In genomic region chr19:2944403-2944774, GRCh38 we compare ENCODE assay signal across 8 cellular contexts. TPM values are rescaled to one million over a fixed set of nuclear protein-coding genes. Genes with fewer than 3 reads are reported as not detected.
DNase-seq lines count a peak whose midpoint lies in the region; ATAC-seq, FAIRE-seq and TF ChIP-seq lines count a peak whose summit lies in the region.

No MANE protein-coding gene starts in this region.

- peak overlapping the region; percentile 96 for H2AFZ ChIP-seq in K562 (ENCODE audit: low read depth, low read length)
- peak overlapping the region; percentile 93 for H2AFZ ChIP-seq in mesenchymal stem cell (ENCODE audit: low read depth, low read length)

- H3K4me2 ChIP-seq in K562 (ENCODE audit: insufficient read depth, low read length) (peak overlapping the region; percentile 83), mesenchymal stem cell (ENCODE audit: low read length, poor library complexity, severe bottlenecking) (peak overlapping the region; percentile 98)

- no peak overlapping the region for H4K91ac ChIP-seq in mesenchymal stem cell (ENCODE audit: low read length)

- TF ChIP-seq POLR2A in K562 (conservative IDR thresholded peaks at IDR 0.05) (no peak), uterus (IDR thresholded peaks at IDR 0.05) (no peak)

- peak overlapping the region; percentile 67 for H3K4me3 ChIP-seq in cardiac muscle cell
- H3K4me3 ChIP-seq in K562: peak overlapping the region; percentile 90
- H3K4me3 ChIP-seq in mesenchymal stem cell (ENCODE audit: insufficient read depth in 1 of 2, low read depth in 1 of 2, low read length in 2 of 2): peak overlapping the region; percentile 86 to 95
- peak overlapping the region; percentile 86 to 96 for H3K4me3 ChIP-seq in uterus

- H3K4me1 ChIP-seq in cardiac muscle cell (ENCODE audit: low read depth) (no peaks in the 10 kb centered on the region), K562 (replicated peaks in 1 of 2; ENCODE audit: control insufficient read depth in 2 of 2, insufficient read depth in 2 of 2, low read length in 2 of 2) (peaks cover 6 to 26% of the 10 kb centered on the region in 2 experiments), mesenchymal stem cell (ENCODE audit: control insufficient read depth, insufficient read depth, low read depth, low read length) (peaks cover 13% of the 10 kb centered on the region), uterus (peaks cover 4 to 6% of the 10 kb centered on the region in 2 donors)

- ATAC-seq in left cardiac atrium (no peak), K562 (peak; percentile 55)

- no peak for TF ChIP-seq EP300 in K562 (IDR thresholded peaks at IDR 0.05; ENCODE audit: low read length)

- in situ Hi-C loops in K562 (cut with MboI): no loop called here

- H3K9me1 ChIP-seq in K562 (ENCODE audit: control insufficient read depth, insufficient read depth, low read length): no peaks in the 10 kb centered on the region

- no peak overlapping the region for H2AK5ac ChIP-seq in mesenchymal stem cell (ENCODE audit: low read length, severe bottlenecking)

- H2BK5ac ChIP-seq in mesenchymal stem cell (ENCODE audit: low read depth, low read length, poor library complexity, severe bottlenecking): peak overlapping the region; percentile 9

- TF ChIP-seq CTCF in cardiac muscle cell (IDR thresholded peaks at IDR 0.05; ENCODE audit: low read depth, low read length) (no peak), K562 (IDR thresholded peaks at IDR 0.05 in 2 of 3, conservative IDR thresholded peaks at IDR 0.05 in 1 of 3; ENCODE audit: insufficient read depth in 2 of 3, low read depth in 1 of 3, low read length in 3 of 3) (no peak), uterus (IDR thresholded peaks at IDR 0.05) (no peak)

- peaks cover 4% of the 10 kb centered on the region for H4K20me1 ChIP-seq in K562 (replicated peaks; ENCODE audit: control insufficient read depth, insufficient read depth, low read length)

- peaks cover 18% of the 10 kb centered on the region for H3K79me2 ChIP-seq in K562 (ENCODE audit: control insufficient read depth, insufficient read depth, low read length)

- POLR2A ChIA-PET in K562 (lab: Yijun Ruan, JAX): interaction anchor here (0.6 to 0.8 kb wide), 7 partner anchors 20 to 457 kb away, joined by 3 to 4 read pairs (median 3); no protein-coding TSS in a partner anchor

- CTCF ChIA-PET in K562 (lab: Yijun Ruan, JAX; ENCODE audit: low intra/inter-chr PET ratio): no interaction called here

- H3K27me3 ChIP-seq in cardiac muscle cell: no peaks in the 10 kb centered on the region
- no peaks in the 10 kb centered on the region for H3K27me3 ChIP-seq in K562 (ENCODE audit: control insufficient read depth in 2 of 2, insufficient read depth in 2 of 2, low read length in 2 of 2)
- H3K27me3 ChIP-seq in mesenchymal stem cell (ENCODE audit: control insufficient read depth in 1 of 2, insufficient read depth in 1 of 2, low read length in 2 of 2): no peaks in the 10 kb centered on the region
- H3K27me3 ChIP-seq in uterus: no peaks in the 10 kb centered on the region

- H2BK15ac ChIP-seq in mesenchymal stem cell (ENCODE audit: low read depth, poor library complexity, severe bottlenecking): peak overlapping the region; percentile 15

- H3K27ac ChIP-seq in cardiac muscle cell: no peak overlapping the region
- peak overlapping the region; percentile 96 for H3K27ac ChIP-seq in K562 (ENCODE audit: extremely low read depth, low read depth, low read length)
- H3K27ac ChIP-seq in mesenchymal stem cell (ENCODE audit: low read length, poor library complexity, severe bottlenecking): no peak overlapping the region
- peak overlapping the region; percentile 58 to 76 for H3K27ac ChIP-seq in uterus

- intact Hi-C loops in left cardiac atrium (cut with DNase I): loop anchor here in 1 of 2 donors (10.0 kb wide), 1 partner anchor 60 kb away; no protein-coding TSS in a partner anchor
- intact Hi-C loops in K562 (cut with micrococcal nuclease): no loop called here
- intact Hi-C loops in uterus (cut with DNase I; ENCODE audit: low total_unique reads): no loop called here

- H3K14ac ChIP-seq in mesenchymal stem cell (ENCODE audit: low read length in 2 of 2): peak overlapping the region in 1 of 2 experiments; percentile 97

- H4K8ac ChIP-seq in mesenchymal stem cell (ENCODE audit: low read length): peak overlapping the region; percentile 85

- no peaks in the 10 kb centered on the region for H3K9me3 ChIP-seq in cardiac muscle cell (ENCODE audit: low read depth)
- H3K9me3 ChIP-seq in K562 (replicated peaks; ENCODE audit: control insufficient read depth, insufficient read depth, low read depth, low read length): peaks cover 4% of the 10 kb centered on the region
- H3K9me3 ChIP-seq in mesenchymal stem cell (ENCODE audit: control insufficient read depth, low read length): no peaks in the 10 kb centered on the region
- no peaks in the 10 kb centered on the region for H3K9me3 ChIP-seq in uterus

- H3K36me3 ChIP-seq in cardiac muscle cell: no peaks in the 10 kb centered on the region
- peaks cover 4% of the 10 kb centered on the region; the same call in 2 of the 3 replicates for H3K36me3 ChIP-seq in K562 (ENCODE audit: control insufficient read depth, insufficient read depth, low read length)
- H3K36me3 ChIP-seq in mesenchymal stem cell (ENCODE audit: control insufficient read depth in 1 of 2, insufficient read depth in 2 of 2, low read depth in 1 of 2, low read length in 2 of 2): peaks cover 4 to 8% of the 10 kb centered on the region in 2 experiments
- no peaks in the 10 kb centered on the region for H3K36me3 ChIP-seq in uterus

- no peak for TF ChIP-seq RAD21 in K562 (CRISPR knock-in tag; conservative IDR thresholded peaks at IDR 0.05 in 1 of 2, IDR thresholded peaks at IDR 0.05 in 1 of 2)

- peak overlapping the region in 1 of 2 experiments; percentile 63 for H3K23ac ChIP-seq in mesenchymal stem cell (ENCODE audit: low read length in 2 of 2)

- no peak overlapping the region for H2BK120ac ChIP-seq in mesenchymal stem cell (ENCODE audit: low read depth, low read length)

- peak overlapping the region in 1 of 2 experiments; percentile 35 for H3K4ac ChIP-seq in mesenchymal stem cell (ENCODE audit: low read depth in 1 of 2, low read length in 2 of 2)

- FAIRE-seq in K562 (lab: Jason Lieb, UNC): no peak

- WGBS in K562 (ENCODE audit: insufficient coverage, low coverage, missing lambda C conversion rate): 0% methylated on average over 15 of the region's 23 CpGs
- 13% methylated on average over 23 of the region's 23 CpGs for WGBS in mesenchymal stem cell

- H2BK12ac ChIP-seq in mesenchymal stem cell (ENCODE audit: low read length in 2 of 2): no peak overlapping the region

- H3K79me1 ChIP-seq in mesenchymal stem cell (replicated peaks; ENCODE audit: low read length, poor library complexity, severe bottlenecking): peaks cover 36% of the 10 kb centered on the region

- DNase-seq in cardiac muscle cell (ENCODE audit: low read depth in 1 of 2, low spot score in 1 of 2): no peak
- DNase-seq in left cardiac atrium: no peak
- DNase-seq in K562 (ENCODE audit: extremely low read depth in 1 of 4, low spot score in 3 of 4): no peak
- DNase-seq in mesenchymal stem cell: no peak
- DNase-seq in uterus: no peak
- no peak for DNase-seq in hepatic stellate cell (ENCODE audit: low spot score)
- DNase-seq in NCI-H226: no peak
- no peak for DNase-seq in HuH-7.5 (ENCODE audit: low spot score)

- peak overlapping the region; percentile 66 to 90 for H3K18ac ChIP-seq in mesenchymal stem cell (ENCODE audit: low read depth in 1 of 2, low read length in 2 of 2)

- BruUV-seq in K562 (replicated peaks; lab: Mats Ljungman, UMichigan): no TSS peak

- H3K9ac ChIP-seq in K562 (ENCODE audit: insufficient read depth in 1 of 2, low read depth in 2 of 2, low read length in 2 of 2) (peak overlapping the region; percentile 77 to 96), mesenchymal stem cell (ENCODE audit: low read length) (peak overlapping the region; percentile 95)

RNA-seq across cellular contexts. Expression of gene ZNF77, which starts 0.4 kb away (rescaled TPM):
- total RNA-seq in cardiac muscle cell: 4.4 and 4.7 TPM in 2 replicates
- polyA plus RNA-seq in cardiac muscle cell: 2.6 and 7.7 TPM in 2 replicates
- total RNA-seq in left cardiac atrium: 1 to 10 TPM; 2.7 to 3.5 TPM
- total RNA-seq in K562 (2011; cell fraction: chromatin; rRNA removed; ENCODE audit: low replicate concordance): 62.3 and 82.9 TPM in 2 replicates
- 40.1 and 43.2 TPM in 2 replicates for total RNA-seq in K562 (2011; cell fraction: nucleolus; rRNA removed)
- total RNA-seq in K562 (2011; cell fraction: nucleoplasm; rRNA removed): 32.5 and 41.6 TPM in 2 replicates
- 6.5 and 8.6 TPM in 2 replicates for total RNA-seq in K562 (2014; rRNA removed)
- total RNA-seq in K562 (2014; rRNA removed; fragmentation: Illumina TruSeq; extraction: Trizol): 11.2 and 13.5 TPM in 2 replicates
- 10.2 and 11.2 TPM in 2 replicates for total RNA-seq in K562 (2015; rRNA removed; fragmentation: Illumina TruSeq; extraction: Trizol)
- total RNA-seq in K562 (2021): 6.7 and 6.8 TPM in 2 replicates
- polyA plus RNA-seq in K562 (2011; rRNA removed): 12.3 and 14.5 TPM in 2 replicates
- 4.5 and 6.9 TPM in 2 replicates for polyA plus RNA-seq in K562 (2011; cell fraction: cytosol; rRNA removed)
- 11.2 and 12.3 TPM in 2 replicates for polyA plus RNA-seq in K562 (2011; cell fraction: nucleus; rRNA removed)
- 5.9 and 14.5 TPM in 2 replicates for polyA plus RNA-seq in K562 (2012)
- polyA plus RNA-seq in K562 (2014; fragmentation: Illumina TruSeq; extraction: Trizol): 7.7 and 10.7 TPM in 2 replicates
- 1 to 10 TPM; 4.3 to 4.9 TPM for polyA plus RNA-seq in K562 (2014; fragmentation: Nextera tagmentation; extraction: Ambion mirVana)
- polyA plus RNA-seq in K562 (2014; rRNA removed): 8.1 and 8.2 TPM in 2 replicates
- polyA minus RNA-seq in K562 (2011; rRNA and poly(A)+ RNA removed): 22.6 and 25.0 TPM in 2 replicates
- 3.2 and 4.4 TPM in 2 replicates for polyA minus RNA-seq in K562 (2011; cell fraction: cytosol; rRNA and poly(A)+ RNA removed)
- 5.4 and 7.1 TPM in 2 replicates for polyA minus RNA-seq in K562 (2011; cell fraction: nucleus; rRNA and poly(A)+ RNA removed)
- polyA plus RNA-seq in mesenchymal stem cell (2013, experiment 1 of 2): 2.3 TPM
- 2.7 TPM for polyA plus RNA-seq in mesenchymal stem cell (2013, experiment 2 of 2)
- total RNA-seq in uterus: 10 to 100 TPM in 2 of 4 donors, 1 to 10 TPM in 2; 2.4 to 17.9 (median 9.1) TPM

RNA-seq across cellular contexts. Expression of gene TLE6, which starts 33.0 kb away (rescaled TPM):
- total RNA-seq in cardiac muscle cell: 30.3 and 35.4 TPM in 2 replicates
- polyA plus RNA-seq in cardiac muscle cell: 42.8 and 45.8 TPM in 2 replicates
- 1 to 10 TPM in 1 of 2 donors, under 1 TPM in 1; 0.65 to 1.9 TPM for total RNA-seq in left cardiac atrium
- total RNA-seq in K562 (2011; cell fraction: chromatin; rRNA removed; ENCODE audit: low replicate concordance): 5.1 and 7.6 TPM in 2 replicates
- total RNA-seq in K562 (2011; cell fraction: nucleolus; rRNA removed): 5.1 and 5.5 TPM in 2 replicates
- total RNA-seq in K562 (2011; cell fraction: nucleoplasm; rRNA removed): 2.7 and 4.5 TPM in 2 replicates
- total RNA-seq in K562 (2014; rRNA removed): 3.3 and 6.1 TPM in 2 replicates
- total RNA-seq in K562 (2014; rRNA removed; fragmentation: Illumina TruSeq; extraction: Trizol): 1.1 and 1.2 TPM in 2 replicates
- total RNA-seq in K562 (2015; rRNA removed; fragmentation: Illumina TruSeq; extraction: Trizol): 3.4 and 3.5 TPM in 2 replicates
- total RNA-seq in K562 (2021): 1.8 TPM in 2 replicates
- 3.3 and 3.5 TPM in 2 replicates for polyA plus RNA-seq in K562 (2011; rRNA removed)
- polyA plus RNA-seq in K562 (2011; cell fraction: cytosol; rRNA removed): 3.0 TPM in 2 replicates
- 6.5 and 7.6 TPM in 2 replicates for polyA plus RNA-seq in K562 (2011; cell fraction: nucleus; rRNA removed)
- 2.3 and 10.0 TPM in 2 replicates for polyA plus RNA-seq in K562 (2012)
- 1.8 and 3.1 TPM in 2 replicates for polyA plus RNA-seq in K562 (2014; fragmentation: Illumina TruSeq; extraction: Trizol)
- polyA plus RNA-seq in K562 (2014; fragmentation: Nextera tagmentation; extraction: Ambion mirVana): 1 to 10 TPM; 1.2 to 1.5 TPM
- polyA plus RNA-seq in K562 (2014; rRNA removed): 2.5 and 4.4 TPM in 2 replicates
- 0.70 and 0.78 TPM in 2 replicates for polyA minus RNA-seq in K562 (2011; rRNA and poly(A)+ RNA removed)
- 1.1 TPM in 1 of 2 replicates, not detected in the other for polyA minus RNA-seq in K562 (2011; cell fraction: cytosol; rRNA and poly(A)+ RNA removed)
- 0.94 and 2.4 TPM in 2 replicates for polyA minus RNA-seq in K562 (2011; cell fraction: nucleus; rRNA and poly(A)+ RNA removed)
- polyA plus RNA-seq in mesenchymal stem cell (2013, experiment 1 of 2): 2.3 TPM
- polyA plus RNA-seq in mesenchymal stem cell (2013, experiment 2 of 2): 1.6 TPM
- 1 to 10 TPM in 2 of 4 donors, under 1 TPM in 1, not detected in 1; 0.46 to 3.5 (median 1.1) TPM for total RNA-seq in uterus

RNA-seq across cellular contexts. Expression of gene ZNF57, which starts 43.7 kb away (rescaled TPM):
- total RNA-seq in cardiac muscle cell: 2.1 and 4.1 TPM in 2 replicates
- 4.4 and 5.4 TPM in 2 replicates for polyA plus RNA-seq in cardiac muscle cell
- 1 to 10 TPM; 2.2 to 2.9 TPM for total RNA-seq in left cardiac atrium
- total RNA-seq in K562 (2011; cell fraction: chromatin; rRNA removed; ENCODE audit: low replicate concordance): 13.0 and 27.0 TPM in 2 replicates
- total RNA-seq in K562 (2011; cell fraction: nucleolus; rRNA removed): 9.3 and 12.1 TPM in 2 replicates
- total RNA-seq in K562 (2011; cell fraction: nucleoplasm; rRNA removed): 10.5 and 12.5 TPM in 2 replicates
- 7.3 and 8.5 TPM in 2 replicates for total RNA-seq in K562 (2014; rRNA removed)
- total RNA-seq in K562 (2014; rRNA removed; fragmentation: Illumina TruSeq; extraction: Trizol): 13.4 and 13.5 TPM in 2 replicates
- total RNA-seq in K562 (2015; rRNA removed; fragmentation: Illumina TruSeq; extraction: Trizol): 10.8 and 11.5 TPM in 2 replicates
- total RNA-seq in K562 (2021): 7.7 and 7.8 TPM in 2 replicates
- polyA plus RNA-seq in K562 (2011; rRNA removed): 10.8 and 12.8 TPM in 2 replicates
- polyA plus RNA-seq in K562 (2011; cell fraction: cytosol; rRNA removed): 4.9 and 6.9 TPM in 2 replicates
- polyA plus RNA-seq in K562 (2011; cell fraction: nucleus; rRNA removed): 10.0 and 11.7 TPM in 2 replicates
- 6.3 and 8.0 TPM in 2 replicates for polyA plus RNA-seq in K562 (2012)
- 9.6 and 11.9 TPM in 2 replicates for polyA plus RNA-seq in K562 (2014; fragmentation: Illumina TruSeq; extraction: Trizol)
- polyA plus RNA-seq in K562 (2014; fragmentation: Nextera tagmentation; extraction: Ambion mirVana): 1 to 10 TPM; 3.9 to 6.2 TPM
- 7.0 and 7.7 TPM in 2 replicates for polyA plus RNA-seq in K562 (2014; rRNA removed)
- 18.7 and 20.8 TPM in 2 replicates for polyA minus RNA-seq in K562 (2011; rRNA and poly(A)+ RNA removed)
- 4.1 and 6.6 TPM in 2 replicates for polyA minus RNA-seq in K562 (2011; cell fraction: cytosol; rRNA and poly(A)+ RNA removed)
- 3.0 and 7.1 TPM in 2 replicates for polyA minus RNA-seq in K562 (2011; cell fraction: nucleus; rRNA and poly(A)+ RNA removed)
- 1.7 TPM for polyA plus RNA-seq in mesenchymal stem cell (2013, experiment 1 of 2)
- 1.9 TPM for polyA plus RNA-seq in mesenchymal stem cell (2013, experiment 2 of 2)
- total RNA-seq in uterus: 1 to 10 TPM; 3.2 to 7.7 (median 5.3) TPM

Comparison
In these comparisons a context has a peak if more than half of its experiments do, and no peak if none do; other contexts are left out.
1. H3K27ac ChIP-seq: peak in K562 (single experiment) and uterus (2 of 2); none in cardiac muscle cell (single experiment) and mesenchymal stem cell (single experiment).
2. Peak in every context shown above with its lines, with median percentiles within 50 percentile points of each other: H3K4me3 ChIP-seq.